17 cellular contexts compared by ENCODE assay signal in the genomic region with DNA sequence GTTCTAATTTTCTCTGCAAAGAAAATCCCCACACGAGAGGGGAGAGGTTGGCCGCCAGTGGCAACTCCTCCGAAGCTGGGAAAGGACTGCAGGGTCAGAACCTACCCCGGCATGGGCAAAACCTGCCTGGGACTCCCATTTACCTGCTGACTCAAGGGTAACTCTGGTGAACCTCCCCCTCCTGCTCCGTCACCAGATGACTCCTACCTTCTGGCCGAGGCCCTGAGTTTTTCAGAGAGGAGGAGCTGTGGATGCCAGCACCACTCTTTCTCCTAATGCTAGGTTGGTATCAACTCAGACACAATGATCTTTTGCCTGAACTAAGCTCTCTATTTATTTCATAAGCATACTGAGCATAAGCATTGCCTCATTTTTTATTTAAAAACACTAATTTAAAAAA.
DNase-seq lines count a peak whose midpoint lies in the region; ATAC-seq, FAIRE-seq and TF ChIP-seq lines count a peak whose summit lies in the region.
"Had no signal": no experiment of that assay in that cellular context is flagged by ENCODE, and none has a peak within 500 bp of the region (broad histone marks: within the 10 kb centered on the region; RNA-seq: fewer than 3 reads in every experiment).

No MANE protein-coding gene starts in this region.

- POLR2A ChIA-PET in GM12878 (lab: Charles Lee) = interaction anchor here (0.6 to 3.5 kb wide), 9 partner anchors 11 to 431 kb away, joined by 3 to 22 read pairs (median 3); a partner anchor contains a TSS

- peak overlapping the region; percentile 90 for H2BK12ac ChIP-seq in trophoblast cell (ENCODE audit: low read length)

- H3K9me2 ChIP-seq in GM23338 (ENCODE audit: insufficient read depth) = 0 out of 2 replicates have a peak, but pooled peaks cover 6% of the 10 kb centered on the region

- H3K9me3 Mint-ChIP-seq in GM23338 = no peaks in the 10 kb centered on the region
- no peaks in the 10 kb centered on the region for H3K9me3 Mint-ChIP-seq in activated T-cell treated with anti-CD3 and anti-CD28 coated beads, Interleukin-2, amount 50 U/mL, for 24 hours
- no peaks in the 10 kb centered on the region for H3K9me3 Mint-ChIP-seq in stimulated activated effector memory CD8-positive, alpha-beta T cell treated with anti-CD3 and anti-CD28 coated beads, Interleukin-12 subunit alpha, Interleukin-12 subunit beta, amount 100 ng/mL, for 72 hours
- H3K9me3 Mint-ChIP-seq: H9 had no signal

- SMC1A ChIA-PET in GM12878 (lab: Charles Lee; ENCODE audit: uncharacterized antibody, unreplicated experiment) = interaction anchor here (0.7 to 22.2 kb wide), 16 partner anchors 8 to 236 kb away, joined by 3 to 682 read pairs (median 4); a partner anchor contains a TSS

- peaks cover 24% of the 10 kb centered on the region for H3K4me1 Mint-ChIP-seq in GM23338
- peaks cover 33% of the 10 kb centered on the region for H3K4me1 Mint-ChIP-seq in activated T-cell treated with anti-CD3 and anti-CD28 coated beads, Interleukin-2, amount 50 U/mL, for 24 hours (ENCODE audit: low read depth)
- peaks cover 29% of the 10 kb centered on the region for H3K4me1 Mint-ChIP-seq in stimulated activated effector memory CD8-positive, alpha-beta T cell treated with anti-CD3 and anti-CD28 coated beads, Interleukin-12 subunit alpha, Interleukin-12 subunit beta, amount 100 ng/mL, for 72 hours

- no peak overlapping the region for H4K8ac ChIP-seq in trophoblast cell (ENCODE audit: low read depth, low read length)

- no peak overlapping the region for H3K27ac ChIP-seq in GM23338 (ENCODE audit: low read depth)
- no peak overlapping the region for H3K27ac ChIP-seq in GM12878 (ENCODE audit: control insufficient read depth, insufficient read depth)
- no peak overlapping the region for H3K27ac ChIP-seq in trophoblast cell (ENCODE audit: low read depth, low read length)
- no peak overlapping the region for H3K27ac ChIP-seq in body of pancreas
- H3K27ac ChIP-seq: SK-N-MC had no signal

- H4K20me1 ChIP-seq in GM23338 (replicated peaks; ENCODE audit: insufficient read depth) (no peaks in the 10 kb centered on the region), GM12878 (ENCODE audit: control insufficient read depth, insufficient read depth) (no peaks in the 10 kb centered on the region)

- H3K23ac ChIP-seq in trophoblast cell (ENCODE audit: low read length) = no peak overlapping the region

- ATAC-seq in GM23338 (no peak), GM12878 (no peak), left ventricle myocardium superior (peak; percentile 43), body of pancreas (no peak)
- no peak for ATAC-seq in stimulated activated effector memory CD8-positive, alpha-beta T cell treated with anti-CD3 and anti-CD28 coated beads, Interleukin-12 subunit alpha, Interleukin-12 subunit beta, amount 100 ng/mL, for 72 hours

- H3F3A ChIP-seq in GM23338 (replicated peaks; ENCODE audit: low read depth) = no peaks in the 10 kb centered on the region

- WGBS in GM12878 (ENCODE audit: insufficient coverage, insufficient replicate concordance, low lambda C conversion rate, missing lambda C conversion rate) = 90% methylated on average over 6 of the region's 6 CpGs
- no CpG with 5 or more reads among the region's 6 CpGs for WGBS in trophoblast cell (ENCODE audit: extremely low coverage, insufficient coverage, insufficient read length)
- 79 to 82% methylated on average over 5 to 6 of the region's 6 CpGs for WGBS in body of pancreas, 2 donors

- CTCF ChIA-PET in GM12878 (lab: Yijun Ruan, JAX) = interaction anchor here (0.6 to 20.7 kb wide), 9 partner anchors 14 to 1249 kb away, joined by 3 to 743 read pairs (median 7); no protein-coding TSS in a partner anchor

- no peak for TF ChIP-seq EP300 in GM12878 (IDR thresholded peaks at IDR 0.05; ENCODE audit: borderline replicate concordance in 1 of 2, control insufficient read depth in 1 of 2, low read depth in 2 of 2, low read length in 2 of 2)

- FAIRE-seq in GM12878 (lab: Jason Lieb, UNC) = no peak
- FAIRE-seq: HTR-8/SVneo had no signal

- peak overlapping the region; percentile 43; the same call in 1 of the 2 replicates for H2AFZ ChIP-seq in GM23338
- no peak overlapping the region for H2AFZ ChIP-seq in GM12878 (ENCODE audit: control insufficient read depth, low read depth, low read length)
- H2AFZ ChIP-seq in trophoblast cell (ENCODE audit: insufficient read depth, low read length, poor library complexity) = no peak overlapping the region

- RAD21 ChIA-PET in GM12878 (lab: Charles Lee; ENCODE audit: unreplicated experiment) = interaction anchor here (0.9 to 21.3 kb wide), 13 partner anchors 8 to 234 kb away, joined by 3 to 522 read pairs (median 7); a partner anchor contains a TSS

- peak overlapping the region; percentile 31 for H2BK120ac ChIP-seq in trophoblast cell (ENCODE audit: insufficient read depth, low read length, poor library complexity)

- H3K36me3 Mint-ChIP-seq in GM23338 (ENCODE audit: low read depth) = no peaks in the 10 kb centered on the region; the same call in 2 of the 3 replicates
- H3K36me3 Mint-ChIP-seq in activated T-cell treated with anti-CD3 and anti-CD28 coated beads, Interleukin-2, amount 50 U/mL, for 24 hours (ENCODE audit: low read depth) = no peaks in the 10 kb centered on the region
- H3K36me3 Mint-ChIP-seq in stimulated activated effector memory CD8-positive, alpha-beta T cell treated with anti-CD3 and anti-CD28 coated beads, Interleukin-12 subunit alpha, Interleukin-12 subunit beta, amount 100 ng/mL, for 72 hours = no peaks in the 10 kb centered on the region

- H2AK5ac ChIP-seq in trophoblast cell (ENCODE audit: low read length) = peak overlapping the region; percentile 64

- H3K4me2 ChIP-seq in GM23338 = no peak overlapping the region
- H3K4me2 ChIP-seq in GM12878 (ENCODE audit: control insufficient read depth, insufficient read depth) = 0 out of 2 replicates have a peak overlapping the region, but pooled peaks have one; percentile 26
- no peak overlapping the region for H3K4me2 ChIP-seq in trophoblast cell (ENCODE audit: low read length)

- H4K91ac ChIP-seq in trophoblast cell (ENCODE audit: low read depth, low read length) = peak overlapping the region; percentile 72

- no peak for TF ChIP-seq POLR2A in GM12878 (IDR thresholded peaks at IDR 0.05; ENCODE audit: low read depth, low read length)
- TF ChIP-seq POLR2A in body of pancreas (IDR thresholded peaks at IDR 0.05) = no peak

- peak overlapping the region; percentile 13 for H3K14ac ChIP-seq in trophoblast cell (ENCODE audit: low read length)

- no TSS peak for BruUV-seq in GM12878 (replicated peaks; lab: Mats Ljungman, UMichigan)

- no peak for TF ChIP-seq RAD21 in GM12878 (IDR thresholded peaks at IDR 0.05; ENCODE audit: insufficient read depth, low read depth, low read length)

- no peak overlapping the region for H3K4me3 ChIP-seq in GM23338
- H3K4me3 ChIP-seq in GM12878 = no peak overlapping the region
- H3K4me3 ChIP-seq in trophoblast cell (ENCODE audit: low read depth, low read length) = no peak overlapping the region
- no peak overlapping the region for H3K4me3 ChIP-seq in body of pancreas
- H3K4me3 ChIP-seq: SK-N-MC had no signal

- no peak overlapping the region for H3K9ac ChIP-seq in GM12878 (ENCODE audit: control insufficient read depth, insufficient read depth, low read length)
- H3K9ac ChIP-seq in trophoblast cell (ENCODE audit: low read length) = no peak overlapping the region

- in situ Hi-C loops in GM12878 (cut with MboI) = loop anchor here (5.0 kb wide), 2 partner anchors 125 to 230 kb away; no protein-coding TSS in a partner anchor

- intact Hi-C loops in GM12878 (cut with micrococcal nuclease; ENCODE audit: unreplicated experiment) = loop anchor here (10.0 kb wide), 2 partner anchors 433 to 613 kb away; no protein-coding TSS in a partner anchor
- intact Hi-C loops in left ventricle myocardium superior (cut with micrococcal nuclease) = no loop called here
- intact Hi-C loops in body of pancreas (cut with DNase I) = loop anchor here (10.0 kb wide), 1 partner anchor 233 kb away; no protein-coding TSS in a partner anchor

- no peak overlapping the region for H3K18ac ChIP-seq in trophoblast cell (ENCODE audit: low read length)

- peaks cover 9% of the 10 kb centered on the region for H3K79me1 ChIP-seq in trophoblast cell (ENCODE audit: low read length)

- no peak overlapping the region for H2BK5ac ChIP-seq in trophoblast cell (ENCODE audit: low read depth, low read length, poor library complexity)

- TF ChIP-seq CTCF in GM23338 (conservative IDR thresholded peaks at IDR 0.05; ENCODE audit: low read depth in 2 of 2) (no peak), GM12878 (IDR thresholded peaks at IDR 0.05 in 2 of 3, conservative IDR thresholded peaks at IDR 0.05 in 1 of 3; ENCODE audit: control insufficient read depth in 2 of 3, extremely low read depth in 1 of 3, insufficient read depth in 1 of 3, low read depth in 3 of 3, low read length in 3 of 3) (no peak), body of pancreas (IDR thresholded peaks at IDR 0.05) (no peak)

- H3K27me3 Mint-ChIP-seq in GM23338 (ENCODE audit: insufficient read depth, low read depth, poor library complexity) = peaks cover 4% of the 10 kb centered on the region
- H3K27me3 Mint-ChIP-seq in activated T-cell treated with anti-CD3 and anti-CD28 coated beads, Interleukin-2, amount 50 U/mL, for 24 hours = peaks cover 18% of the 10 kb centered on the region

- H3K9me3 ChIP-seq in GM12878 (replicated peaks; ENCODE audit: control insufficient read depth, insufficient read depth, low read length) = peaks cover 2% of the 10 kb centered on the region; the same call in 1 of the 3 replicates
- no peaks in the 10 kb centered on the region for H3K9me3 ChIP-seq in trophoblast cell (ENCODE audit: insufficient read depth, low read depth, low read length)
- H3K9me3 ChIP-seq in body of pancreas = no peaks in the 10 kb centered on the region

- H3K27ac Mint-ChIP-seq in GM23338 = no peak overlapping the region
- no peak overlapping the region for H3K27ac Mint-ChIP-seq in activated T-cell treated with anti-CD3 and anti-CD28 coated beads, Interleukin-2, amount 50 U/mL, for 24 hours
- H3K27ac Mint-ChIP-seq in stimulated activated effector memory CD8-positive, alpha-beta T cell treated with anti-CD3 and anti-CD28 coated beads, Interleukin-12 subunit alpha, Interleukin-12 subunit beta, amount 100 ng/mL, for 72 hours = no peak overlapping the region

- H3K4me1 ChIP-seq in GM23338 (ENCODE audit: insufficient read depth) (peaks cover 11% of the 10 kb centered on the region; the same call in 1 of the 2 replicates), GM12878 (ENCODE audit: control insufficient read depth, insufficient read depth, low read length) (peaks cover 18% of the 10 kb centered on the region), trophoblast cell (ENCODE audit: control insufficient read depth in 1 of 2, insufficient read depth in 2 of 2, low read length in 2 of 2) (peaks cover 17 to 27% of the 10 kb centered on the region in 2 experiments), body of pancreas (peaks cover 3% of the 10 kb centered on the region)

- no peak overlapping the region for H3K4me3 Mint-ChIP-seq in GM23338
- no peak overlapping the region for H3K4me3 Mint-ChIP-seq in activated T-cell treated with anti-CD3 and anti-CD28 coated beads, Interleukin-2, amount 50 U/mL, for 24 hours
- H3K4me3 Mint-ChIP-seq in stimulated activated effector memory CD8-positive, alpha-beta T cell treated with anti-CD3 and anti-CD28 coated beads, Interleukin-12 subunit alpha, Interleukin-12 subunit beta, amount 100 ng/mL, for 72 hours = no peak overlapping the region
- H3K4me3 Mint-ChIP-seq: H9 had no signal

- no peak for DNase-seq in GM23338 (ENCODE audit: low spot score)
- no peak for DNase-seq in GM12878 (ENCODE audit: low read depth, low spot score)
- DNase-seq in left ventricle myocardium superior = no peak
- DNase-seq in trophoblast cell = no peak
- no peak for DNase-seq in activated T-cell treated with anti-CD3 and anti-CD28 coated beads, Interleukin-2, amount 50 U/mL, for 24 hours
- DNase-seq in stimulated activated effector memory CD8-positive, alpha-beta T cell treated with anti-CD3 and anti-CD28 coated beads, Interleukin-12 subunit alpha, Interleukin-12 subunit beta, amount 100 ng/mL, for 72 hours (ENCODE audit: low spot score in 2 of 2) = no peak
- DNase-seq in body of pancreas = no peak
- DNase-seq: DND-41, H9, IMR-90, NCI-H1092, NCI-H1436 treated with DMSO at 0.1 percent for 48 hours, NCI-H2029, NCI-H345, NCI-H526 had no signal

- no peak overlapping the region for H4K12ac ChIP-seq in trophoblast cell (ENCODE audit: low read depth, low read length)

- H3K79me2 ChIP-seq in GM23338 (replicated peaks; ENCODE audit: insufficient read depth) = no peaks in the 10 kb centered on the region
- H3K79me2 ChIP-seq in GM12878 (ENCODE audit: control insufficient read depth, insufficient read depth, low read length) = peaks cover 52% of the 10 kb centered on the region
- no peaks in the 10 kb centered on the region for H3K79me2 ChIP-seq in trophoblast cell (ENCODE audit: control insufficient read depth, insufficient read depth, low read length, poor library complexity)

- no peaks in the 10 kb centered on the region for H3K27me3 ChIP-seq in GM23338 (ENCODE audit: insufficient read depth)
- no peaks in the 10 kb centered on the region for H3K27me3 ChIP-seq in GM12878 (replicated peaks in 1 of 2; ENCODE audit: control insufficient read depth in 2 of 2, insufficient read depth in 2 of 2, low read length in 1 of 2)
- no peaks in the 10 kb centered on the region for H3K27me3 ChIP-seq in trophoblast cell (ENCODE audit: insufficient read depth, low read length)
- no peaks in the 10 kb centered on the region for H3K27me3 ChIP-seq in body of pancreas

- H3K36me3 ChIP-seq in GM23338 (ENCODE audit: insufficient read depth) (no peaks in the 10 kb centered on the region), GM12878 (ENCODE audit: control insufficient read depth in 2 of 2, insufficient read depth in 2 of 2, low read length in 1 of 2) (no peaks in the 10 kb centered on the region; a peak in 1 of 4 replicates), trophoblast cell (ENCODE audit: control insufficient read depth in 1 of 2, insufficient read depth in 2 of 2, low read length in 2 of 2) (no peaks in the 10 kb centered on the region), body of pancreas (replicated peaks in 1 of 2; ENCODE audit: insufficient read depth in 1 of 2, low read depth in 2 of 2) (no peaks in the 10 kb centered on the region)

- H3K4ac ChIP-seq in trophoblast cell (ENCODE audit: low read depth, low read length) = no peak overlapping the region
